In genomic region chr5:172503925-172504730, GRCh38 we compare ENCODE assay signal across 15 cellular contexts. TPM values are rescaled to one million over a fixed set of nuclear protein-coding genes. Genes with fewer than 3 reads are reported as not detected.
A peak's percentile ranks its signal among the peaks of the same experiment; 100 is the strongest.
DNase-seq lines count a peak whose midpoint lies in the region; ATAC-seq, FAIRE-seq and TF ChIP-seq lines count a peak whose summit lies in the region.
"Had no signal": no experiment of that assay in that cellular context is flagged by ENCODE, and none has a peak within 500 bp of the region (broad histone marks: within the 10 kb centered on the region; RNA-seq: fewer than 3 reads in every experiment).

No MANE protein-coding gene starts in this region.

- no peak for TF ChIP-seq CTCF in breast epithelium (IDR thresholded peaks at IDR 0.05)
- no peak for TF ChIP-seq CTCF in kidney (IDR thresholded peaks at IDR 0.05; ENCODE audit: borderline replicate concordance, extremely low read depth, insufficient read depth)
- no peak for TF ChIP-seq CTCF in sigmoid colon (IDR thresholded peaks at IDR 0.05)

- TF ChIP-seq EP300 in sigmoid colon (IDR thresholded peaks at IDR 0.05) = no peak

- TF ChIP-seq POLR2A in breast epithelium (IDR thresholded peaks at IDR 0.05) (no peak), sigmoid colon (IDR thresholded peaks at IDR 0.05) (no peak)

- WGBS in sigmoid colon, 2 donors = 18 to 50% methylated on average over 11 of the region's 11 CpGs

- intact Hi-C loops in breast epithelium (cut with DNase I; ENCODE audit: low total_unique reads) (no loop called here), kidney (cut with DNase I) (no loop called here), sigmoid colon (cut with DNase I) (no loop called here)

- DNase-seq in CD1c-positive myeloid dendritic cell (ENCODE audit: extremely low spot score) (peak; percentile 26), breast epithelium (ENCODE audit: low spot score in 2 of 2) (no peak), kidney (peak; percentile 58), sigmoid colon (peak; percentile 80), activated gamma-delta T cell (lab: John Stamatoyannopoulos, UW) (no peak)
- DNase-seq in stimulated activated CD4-positive, alpha-beta T cell treated with anti-CD3 and anti-CD28 coated beads, Interleukin-1b, Interleukin-23, amount 100 ng/mL, for 48 hours = no peak
- DNase-seq: activated T-cell treated with anti-CD3 and anti-CD28 coated beads for 4 hours; effector memory CD4-positive, alpha-beta T cell; mesendoderm; NCI-H1105 treated with DMSO at 0.1 percent for 48 hours; NCI-H510A; SHP77 treated with DMSO at 0.1 percent for 48 hours had no signal

- H3K4me1 ChIP-seq in breast epithelium (no peaks in the 10 kb centered on the region), kidney (ENCODE audit: control insufficient read depth in 1 of 2, insufficient read depth in 1 of 2, low read depth in 1 of 2, low read length in 2 of 2) (peaks cover 0 to 5% of the 10 kb centered on the region in 2 donors), sigmoid colon (peaks cover 0 to 18% (median 5%) of the 10 kb centered on the region in 4 donors)
- H3K4me1 ChIP-seq: ascending aorta had no signal

- H3K9me3 ChIP-seq in breast epithelium (no peaks in the 10 kb centered on the region), kidney (ENCODE audit: control insufficient read depth in 1 of 2, low read length in 2 of 2) (no peaks in the 10 kb centered on the region), sigmoid colon (no peaks in the 10 kb centered on the region)
- H3K9me3 ChIP-seq: ascending aorta had no signal

- no peak overlapping the region for H3K4me3 ChIP-seq in breast epithelium
- no peak overlapping the region for H3K4me3 ChIP-seq in kidney (ENCODE audit: low read length in 2 of 2)
- H3K4me3 ChIP-seq in sigmoid colon = no peak overlapping the region
- H3K4me3 ChIP-seq: ascending aorta had no signal

- H3K9ac ChIP-seq in kidney (ENCODE audit: low read length in 2 of 2) = no peak overlapping the region

- H3K27ac ChIP-seq in breast epithelium (peak overlapping the region; percentile 10 to 70), kidney (ENCODE audit: low read depth in 2 of 2, low read length in 2 of 2) (no peak overlapping the region), sigmoid colon (peak overlapping the region; percentile 48 to 68 (median 55))
- H3K27ac ChIP-seq: ascending aorta had no signal

- no peaks in the 10 kb centered on the region for H3K27me3 ChIP-seq in breast epithelium
- H3K27me3 ChIP-seq in sigmoid colon = no peaks in the 10 kb centered on the region
- H3K27me3 ChIP-seq: ascending aorta had no signal

- FAIRE-seq in kidney (lab: Jason Lieb, UNC) = no peak

- no peaks in the 10 kb centered on the region for H3K36me3 ChIP-seq in breast epithelium
- H3K36me3 ChIP-seq in kidney (ENCODE audit: control insufficient read depth in 1 of 2, insufficient read depth in 2 of 2, low read length in 2 of 2) = no peaks in the 10 kb centered on the region
- H3K36me3 ChIP-seq in sigmoid colon = no peaks in the 10 kb centered on the region
- H3K36me3 ChIP-seq: ascending aorta had no signal

- ATAC-seq in GM18517 (IDR thresholded peaks at IDR 0.05; ENCODE audit: unreplicated experiment) = no peak
- ATAC-seq in HG03342 (IDR thresholded peaks at IDR 0.05; ENCODE audit: unreplicated experiment) = no peak

RNA-seq across cellular contexts. Expression of gene SH3PXD2B, which starts 49.8 kb away (rescaled TPM):
- 100 to 1,000 TPM in 1 of 3 donors, 10 to 100 TPM in 2; 35.3 to 118 (median 43.9) TPM for total RNA-seq in breast epithelium
- 22.8 TPM for total RNA-seq in kidney
- polyA plus RNA-seq in kidney (ENCODE audit: insufficient read depth, low read depth, low replicate concordance) = 3.1 TPM
- 10 to 100 TPM; 19.3 to 45.7 (median 20.9) TPM for total RNA-seq in sigmoid colon
- polyA plus RNA-seq in sigmoid colon = 1 to 10 TPM; 3.6 to 9.2 (median 3.9) TPM

Comparison
In these comparisons a context has a peak if more than half of its experiments do, and no peak if none do; other contexts are left out.
1. DNase-seq: peak in CD1c-positive myeloid dendritic cell (single experiment), kidney (single experiment) and sigmoid colon (single experiment); none in breast epithelium (0 of 2), activated gamma-delta T cell (single experiment) and stimulated activated CD4-positive, alpha-beta T cell treated with anti-CD3 and anti-CD28 coated beads, Interleukin-1b, Interleukin-23, amount 100 ng/mL, for 48 hours (single experiment).
2. H3K27ac ChIP-seq: peak in breast epithelium (2 of 2) and sigmoid colon (4 of 4); none in kidney (0 of 2).